In the genomic region with DNA sequence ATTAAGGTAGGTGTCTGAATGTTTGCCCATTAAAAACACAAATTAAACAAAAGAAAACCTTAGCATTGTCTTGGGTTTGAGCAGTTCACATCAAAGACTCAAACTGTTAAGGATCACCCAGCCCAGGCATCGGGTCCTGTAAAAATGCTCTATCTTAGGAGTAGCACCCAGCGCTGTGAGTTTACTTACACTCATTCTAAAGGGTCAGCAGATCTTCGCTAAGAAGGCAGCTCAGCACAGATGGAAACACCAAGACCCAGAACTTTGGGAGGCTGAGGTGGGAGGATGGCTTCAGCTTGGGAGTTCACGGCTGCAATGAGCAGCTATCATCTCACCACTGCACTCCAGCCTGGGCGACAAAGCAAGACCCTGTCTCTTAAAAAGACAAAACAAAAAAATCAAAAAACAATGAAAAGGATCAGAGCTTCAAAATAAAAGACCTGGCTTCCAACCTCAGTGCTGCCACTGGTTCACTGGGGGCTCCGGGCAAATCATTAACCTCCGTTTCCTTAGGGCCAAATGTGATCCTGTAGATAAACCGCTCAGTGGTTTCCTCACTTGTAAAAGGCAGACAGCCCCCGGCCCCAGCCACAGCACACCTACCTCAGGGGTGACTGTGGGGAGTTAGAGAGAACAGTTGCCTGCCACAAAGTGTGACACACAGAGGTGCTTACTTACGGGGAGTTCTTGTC, we compare ENCODE assay signal across 13 cellular contexts. TPM values are rescaled to one million over a fixed set of nuclear protein-coding genes. Genes with fewer than 3 reads are reported as not detected.
DNase-seq lines count a peak whose midpoint lies in the region; ATAC-seq, FAIRE-seq and TF ChIP-seq lines count a peak whose summit lies in the region.
"Had no signal": no experiment of that assay in that cellular context is flagged by ENCODE, and none has a peak within 500 bp of the region (broad histone marks: within the 10 kb centered on the region; RNA-seq: fewer than 3 reads in every experiment).

No MANE protein-coding gene starts in this region.

- H3K36me3 ChIP-seq in cardiac muscle cell (peaks cover 84% of the 10 kb centered on the region), endothelial cell of umbilical vein (ENCODE audit: control insufficient read depth in 2 of 2, extremely low read depth in 1 of 2, insufficient read depth in 2 of 2, low read length in 2 of 2) (peaks cover 29 to 50% of the 10 kb centered on the region in 2 experiments)

- no peak for TF ChIP-seq CTCF in cardiac muscle cell (IDR thresholded peaks at IDR 0.05; ENCODE audit: low read depth, low read length)
- TF ChIP-seq CTCF in endothelial cell of umbilical vein (IDR thresholded peaks at IDR 0.05; ENCODE audit: extremely low read depth in 1 of 2, insufficient read depth in 1 of 2, low read depth in 1 of 2, low read length in 2 of 2), result no peak
- no peak for TF ChIP-seq CTCF in GM13977 (IDR thresholded peaks at IDR 0.05; ENCODE audit: extremely low read depth, insufficient read depth, missing control alignments)

- in situ Hi-C loops in ACHN (cut with HindIII; ENCODE audit: low pct_ligation_motif_present, low pct_unique_long_range_greater_than_20kb, low sequenced_read_pairs), result no loop called here
- in situ Hi-C loops in GM13977 (cut with MboI; ENCODE audit: low pct_unique_long_range_greater_than_20kb, low sequenced_read_pairs, unreplicated experiment), result no loop called here

- peak overlapping the region; percentile 11 for H3K9ac ChIP-seq in endothelial cell of umbilical vein (replicated peaks; ENCODE audit: extremely low read depth, insufficient read depth, low read length)
- H3K9ac ChIP-seq: GM23248, parathyroid adenoma had no signal

- intact Hi-C loops in Right ventricle myocardium superior (cut with DNase I) (no loop called here), endothelial cell of umbilical vein (cut with micrococcal nuclease) (loop anchor here (1.0 kb wide), 2 partner anchors 11 to 27 kb away; a partner anchor contains a TSS)

- H4K20me1 ChIP-seq in endothelial cell of umbilical vein (replicated peaks; ENCODE audit: control insufficient read depth, extremely low read depth, insufficient read depth, low read length), result no peaks in the 10 kb centered on the region

- no peaks in the 10 kb centered on the region for H3K9me1 ChIP-seq in endothelial cell of umbilical vein (replicated peaks; ENCODE audit: control insufficient read depth, extremely low read depth, insufficient read depth, low read length)

- dilution Hi-C loops in endothelial cell of umbilical vein (cut with MboI; ENCODE audit: extremely low pct_ligation_motif_present, low sequenced_read_pairs), result no loop called here

- H3K36me3 Mint-ChIP-seq in activated CD4-positive, alpha-beta memory T cell treated with anti-CD3 and anti-CD28 coated beads, Interleukin-2, amount 10 ng/mL, durations not matched to agents 7 days and 5 days (ENCODE audit: low read depth), result peaks cover 86% of the 10 kb centered on the region

- peak; percentile 11 for TF ChIP-seq POLR2A in endothelial cell of umbilical vein (IDR thresholded peaks at IDR 0.05; ENCODE audit: low read depth, low read length)

- H3K27ac ChIP-seq in cardiac muscle cell, result peak overlapping the region; percentile 64
- peak overlapping the region; percentile 81 for H3K27ac ChIP-seq in endothelial cell of umbilical vein (ENCODE audit: insufficient read depth, low read depth, low read length)
- H3K27ac ChIP-seq: GM23248, parathyroid adenoma had no signal

- peaks cover 15% of the 10 kb centered on the region for H3K4me1 Mint-ChIP-seq in activated CD4-positive, alpha-beta memory T cell treated with anti-CD3 and anti-CD28 coated beads, Interleukin-2, amount 10 ng/mL, durations not matched to agents 7 days and 5 days
- peaks cover 56% of the 10 kb centered on the region for H3K4me1 Mint-ChIP-seq in stimulated activated naive CD8-positive, alpha-beta T cell treated with anti-CD3 and anti-CD28 coated beads, Interleukin-15, amount 100 ng/mL, for 72 hours

- H3K4me3 Mint-ChIP-seq in activated CD4-positive, alpha-beta memory T cell treated with anti-CD3 and anti-CD28 coated beads, Interleukin-2, amount 10 ng/mL, durations not matched to agents 7 days and 5 days, result no peak overlapping the region
- peak overlapping the region; percentile 61 to 63 for H3K4me3 Mint-ChIP-seq in stimulated activated naive CD8-positive, alpha-beta T cell treated with anti-CD3 and anti-CD28 coated beads, Interleukin-15, amount 100 ng/mL, for 72 hours

- CTCF ChIA-PET in activated CD4-positive, alpha-beta memory T cell treated with anti-CD3 and anti-CD28 coated beads, Interleukin-2, amount 10 ng/mL, durations not matched to agents 7 days and 5 days (lab: Charles Lee), result interaction anchor here (0.8 to 1.4 kb wide), 2 partner anchors 12 to 24 kb away, joined by 3 read pairs; no protein-coding TSS in a partner anchor
- CTCF ChIA-PET in endothelial cell of umbilical vein (lab: Charles Lee), result interaction anchor here (0.7 to 2.7 kb wide), 11 partner anchors 8 to 647 kb away, joined by 3 to 11 read pairs (median 6); a partner anchor contains a TSS

- FAIRE-seq in endothelial cell of umbilical vein (lab: Jason Lieb, UNC), result no peak

- H3K4me2 ChIP-seq in endothelial cell of umbilical vein (ENCODE audit: insufficient read depth, low read length), result peak overlapping the region; percentile 54

- H3K27me3 ChIP-seq in cardiac muscle cell, result no peaks in the 10 kb centered on the region
- no peaks in the 10 kb centered on the region for H3K27me3 ChIP-seq in endothelial cell of umbilical vein (ENCODE audit: control insufficient read depth in 2 of 2, insufficient read depth in 2 of 2, low read length in 2 of 2)

- POLR2A ChIA-PET in activated CD4-positive, alpha-beta memory T cell treated with anti-CD3 and anti-CD28 coated beads, Interleukin-2, amount 10 ng/mL, durations not matched to agents 7 days and 5 days (lab: Charles Lee), result interaction anchor here (1.2 to 2.3 kb wide), 2 partner anchors 11 to 12 kb away, joined by 3 to 18 read pairs; a partner anchor contains a TSS
- POLR2A ChIA-PET in endothelial cell of umbilical vein (lab: Charles Lee), result no interaction called here

- H3K79me2 ChIP-seq in endothelial cell of umbilical vein (ENCODE audit: control insufficient read depth, insufficient read depth, low read length), result peaks cover 4% of the 10 kb centered on the region
- H3K79me2 ChIP-seq: parathyroid adenoma had no signal

- DNase-seq in cardiac muscle cell (ENCODE audit: low read depth in 1 of 2, low spot score in 1 of 2) (no peak), Right ventricle myocardium superior (no peak), endothelial cell of umbilical vein (ENCODE audit: low read depth, low spot score) (peak; percentile 36), ACHN (no peak), NCI-H2171 treated with DMSO at 0.1 percent for 48 hours (lab: John Stamatoyannopoulos, UW) (no peak), GM13977 (ENCODE audit: low spot score) (no peak)
- peak; percentile 31 for DNase-seq in activated CD4-positive, alpha-beta memory T cell treated with anti-CD3 and anti-CD28 coated beads, Interleukin-2, amount 10 ng/mL, durations not matched to agents 7 days and 5 days
- DNase-seq in stimulated activated naive CD8-positive, alpha-beta T cell treated with anti-CD3 and anti-CD28 coated beads, Interleukin-15, amount 100 ng/mL, for 72 hours, result peak; percentile 40 to 72
- DNase-seq: amniotic stem cell, GM23248, islet precursor cell had no signal

- no TSS peak for BruUV-seq in endothelial cell of umbilical vein (replicated peaks; lab: Mats Ljungman, UMichigan)

- H3K4me3 ChIP-seq in cardiac muscle cell (no peak overlapping the region), endothelial cell of umbilical vein (replicated peaks in 1 of 3; ENCODE audit: insufficient read depth in 1 of 3, low read depth in 1 of 3, low read length in 3 of 3) (no peak overlapping the region)
- H3K4me3 ChIP-seq: GM23248 had no signal

- no peak for ATAC-seq in Right ventricle myocardium superior (ENCODE audit: poor library complexity)
- ATAC-seq in stimulated activated naive CD8-positive, alpha-beta T cell treated with anti-CD3 and anti-CD28 coated beads, Interleukin-15, amount 100 ng/mL, for 72 hours, result peak; percentile 96

- H2AFZ ChIP-seq in endothelial cell of umbilical vein (ENCODE audit: low read depth, low read length), result no peak overlapping the region
- H2AFZ ChIP-seq: GM23248, parathyroid adenoma had no signal

- H3K4me1 ChIP-seq in cardiac muscle cell (ENCODE audit: low read depth) (peaks cover 7% of the 10 kb centered on the region), endothelial cell of umbilical vein (ENCODE audit: control insufficient read depth, extremely low read depth, insufficient read depth, low read length) (peaks cover 24% of the 10 kb centered on the region)

- H3K9me3 ChIP-seq in cardiac muscle cell (ENCODE audit: low read depth) (no peaks in the 10 kb centered on the region), endothelial cell of umbilical vein (replicated peaks; ENCODE audit: control insufficient read depth, insufficient read depth, low read length) (no peaks in the 10 kb centered on the region)

- no peaks in the 10 kb centered on the region for H3K27me3 Mint-ChIP-seq in activated CD4-positive, alpha-beta memory T cell treated with anti-CD3 and anti-CD28 coated beads, Interleukin-2, amount 10 ng/mL, durations not matched to agents 7 days and 5 days
- no peaks in the 10 kb centered on the region for H3K27me3 Mint-ChIP-seq in stimulated activated naive CD8-positive, alpha-beta T cell treated with anti-CD3 and anti-CD28 coated beads, Interleukin-15, amount 100 ng/mL, for 72 hours

- no peaks in the 10 kb centered on the region for H3K9me3 Mint-ChIP-seq in activated CD4-positive, alpha-beta memory T cell treated with anti-CD3 and anti-CD28 coated beads, Interleukin-2, amount 10 ng/mL, durations not matched to agents 7 days and 5 days
- H3K9me3 Mint-ChIP-seq in stimulated activated naive CD8-positive, alpha-beta T cell treated with anti-CD3 and anti-CD28 coated beads, Interleukin-15, amount 100 ng/mL, for 72 hours, result no peaks in the 10 kb centered on the region

- H3K27ac Mint-ChIP-seq in activated CD4-positive, alpha-beta memory T cell treated with anti-CD3 and anti-CD28 coated beads, Interleukin-2, amount 10 ng/mL, durations not matched to agents 7 days and 5 days, result peak overlapping the region; percentile 62
- H3K27ac Mint-ChIP-seq in stimulated activated naive CD8-positive, alpha-beta T cell treated with anti-CD3 and anti-CD28 coated beads, Interleukin-15, amount 100 ng/mL, for 72 hours, result peak overlapping the region; percentile 74 to 81

RNA-seq across cellular contexts. Expression of a gene that starts 11.1 kb away (rescaled TPM):
- total RNA-seq in cardiac muscle cell (22.1 and 37.9 TPM in 2 replicates), Right ventricle myocardium superior (46.1 TPM), endothelial cell of umbilical vein (38.6 and 39.0 TPM in 2 replicates)
- polyA plus RNA-seq in cardiac muscle cell (42.4 and 61.2 TPM in 2 replicates), endothelial cell of umbilical vein (26.2 and 30.0 TPM in 2 replicates)
- total RNA-seq in activated CD4-positive, alpha-beta memory T cell treated with anti-CD3 and anti-CD28 coated beads, Interleukin-2, amount 10 ng/mL, durations not matched to agents 7 days and 5 days, result 10 to 100 TPM; 30.4 to 32.9 TPM
- 18.5 and 22.0 TPM in 2 replicates for polyA plus RNA-seq in endothelial cell of umbilical vein (2011; cell fraction: cytosol; rRNA removed)
- 91.9 and 109 TPM in 2 replicates for polyA plus RNA-seq in endothelial cell of umbilical vein (2011; cell fraction: nucleus; rRNA removed)
- 36.8 and 38.3 TPM in 2 replicates for polyA plus RNA-seq in endothelial cell of umbilical vein (2012)
- polyA minus RNA-seq in endothelial cell of umbilical vein, result 37.6 and 39.0 TPM in 2 replicates
- 12.0 TPM for polyA minus RNA-seq in endothelial cell of umbilical vein (2011; cell fraction: cytosol; rRNA and poly(A)+ RNA removed)
- polyA minus RNA-seq in endothelial cell of umbilical vein (2011; cell fraction: nucleus; rRNA and poly(A)+ RNA removed), result 42.8 and 47.5 TPM in 2 replicates

RNA-seq across cellular contexts. Expression of a gene that starts 39.1 kb away (rescaled TPM):
- 0.12 and 0.18 TPM in 2 replicates for total RNA-seq in cardiac muscle cell
- polyA plus RNA-seq in cardiac muscle cell, result 0.20 and 0.27 TPM in 2 replicates
- 0.56 TPM for total RNA-seq in Right ventricle myocardium superior
- total RNA-seq in activated CD4-positive, alpha-beta memory T cell treated with anti-CD3 and anti-CD28 coated beads, Interleukin-2, amount 10 ng/mL, durations not matched to agents 7 days and 5 days, result under 1 TPM in 1 of 2 experiments, not detected in 1; 0.03 TPM
- not detected in 2 replicates for total RNA-seq in endothelial cell of umbilical vein
- polyA plus RNA-seq in endothelial cell of umbilical vein, result 0.01 and 0.02 TPM in 2 replicates
- not detected in 2 replicates for polyA plus RNA-seq in endothelial cell of umbilical vein (2011; cell fraction: cytosol; rRNA removed)
- not detected in 2 replicates for polyA plus RNA-seq in endothelial cell of umbilical vein (2011; cell fraction: nucleus; rRNA removed)
- polyA plus RNA-seq in endothelial cell of umbilical vein (2012), result not detected in 2 replicates
- not detected in 2 replicates for polyA minus RNA-seq in endothelial cell of umbilical vein
- polyA minus RNA-seq in endothelial cell of umbilical vein (2011; cell fraction: cytosol; rRNA and poly(A)+ RNA removed), result not detected
- polyA minus RNA-seq in endothelial cell of umbilical vein (2011; cell fraction: nucleus; rRNA and poly(A)+ RNA removed), result not detected in 2 replicates
- total RNA-seq: epithelial cell of proximal tubule, GM23248 had no signal

RNA-seq across cellular contexts. Expression of a gene that starts 57.7 kb away (rescaled TPM):
- not detected in 2 replicates for total RNA-seq in cardiac muscle cell
- not detected in 2 replicates for polyA plus RNA-seq in cardiac muscle cell
- total RNA-seq in Right ventricle myocardium superior, result not detected
- total RNA-seq in activated CD4-positive, alpha-beta memory T cell treated with anti-CD3 and anti-CD28 coated beads, Interleukin-2, amount 10 ng/mL, durations not matched to agents 7 days and 5 days, result not detected
- total RNA-seq in endothelial cell of umbilical vein, result not detected in 2 replicates
- polyA plus RNA-seq in endothelial cell of umbilical vein, result not detected in 2 replicates
- polyA plus RNA-seq in endothelial cell of umbilical vein (2011; cell fraction: cytosol; rRNA removed), result not detected in 2 replicates
- polyA plus RNA-seq in endothelial cell of umbilical vein (2011; cell fraction: nucleus; rRNA removed), result not detected in 2 replicates
- not detected in 2 replicates for polyA plus RNA-seq in endothelial cell of umbilical vein (2012)
- polyA minus RNA-seq in endothelial cell of umbilical vein, result not detected in 2 replicates
- polyA minus RNA-seq in endothelial cell of umbilical vein (2011; cell fraction: cytosol; rRNA and poly(A)+ RNA removed), result not detected
- polyA minus RNA-seq in endothelial cell of umbilical vein (2011; cell fraction: nucleus; rRNA and poly(A)+ RNA removed), result not detected in 2 replicates
- total RNA-seq: epithelial cell of proximal tubule, GM23248 had no signal
- polyA plus RNA-seq: GM23248 had no signal

Comparison
In these comparisons a context has a peak if more than half of its experiments do, and no peak if none do; other contexts are left out.
1. DNase-seq: peak in activated CD4-positive, alpha-beta memory T cell treated with anti-CD3 and anti-CD28 coated beads, Interleukin-2, amount 10 ng/mL, durations not matched to agents 7 days and 5 days (single experiment), endothelial cell of umbilical vein (single experiment) and stimulated activated naive CD8-positive, alpha-beta T cell treated with anti-CD3 and anti-CD28 coated beads, Interleukin-15, amount 100 ng/mL, for 72 hours (2 of 2); none in cardiac muscle cell (0 of 2), Right ventricle myocardium superior (single experiment), ACHN (single experiment), NCI-H2171 treated with DMSO at 0.1 percent for 48 hours (single experiment) and GM13977 (single experiment).